Comparison of ENCODE assay signal across 21 cellular contexts in genomic region chr6:24376875-24377274, GRCh38. TPM values are rescaled to one million over a fixed set of nuclear protein-coding genes. Genes with fewer than 3 reads are reported as not detected.
DNase-seq lines count a peak whose midpoint lies in the region; ATAC-seq, FAIRE-seq and TF ChIP-seq lines count a peak whose summit lies in the region.
"Had no signal": no experiment of that assay in that cellular context is flagged by ENCODE, and none has a peak within 500 bp of the region (broad histone marks: within the 10 kb centered on the region; RNA-seq: fewer than 3 reads in every experiment).

No MANE protein-coding gene starts in this region.

- H3K27ac ChIP-seq in HepG2 (ENCODE audit: extremely low read length, insufficient read depth, low read length) (no peak overlapping the region), colonic mucosa (no peak overlapping the region)
- H3K27ac ChIP-seq: SJCRH30 had no signal

- peaks cover 5% of the 10 kb centered on the region for H3K9me3 Mint-ChIP-seq in glutamatergic neuron (ENCODE audit: unreplicated experiment)
- H3K9me3 Mint-ChIP-seq: CD4-positive, alpha-beta T cell; HFFc6 had no signal

- no peak overlapping the region for H3K4me2 ChIP-seq in HepG2 (ENCODE audit: low read depth, low read length)

- H3K4me3 Mint-ChIP-seq in glutamatergic neuron (ENCODE audit: unreplicated experiment) = no peak overlapping the region
- H3K4me3 Mint-ChIP-seq: CD4-positive, alpha-beta T cell; HFFc6 had no signal

- TF ChIP-seq EP300 in HepG2 (IDR thresholded peaks at IDR 0.05; ENCODE audit: low read depth in 2 of 2, low read length in 2 of 2) = no peak
- TF ChIP-seq EP300 in HepG2 (CRISPR knock-in tag; IDR thresholded peaks at IDR 0.05; ENCODE audit: borderline replicate concordance) = no peak

- H3K27me3 Mint-ChIP-seq in glutamatergic neuron (ENCODE audit: unreplicated experiment) = peaks cover 4% of the 10 kb centered on the region

- POLR2A ChIA-PET in HepG2 (lab: Yijun Ruan, JAX) = no interaction called here

- no peak overlapping the region for H3K9ac ChIP-seq in HepG2 (ENCODE audit: insufficient read depth, low read depth, low read length)
- no peak overlapping the region for H3K9ac ChIP-seq in colonic mucosa (ENCODE audit: low read depth in 2 of 2, low read length in 2 of 2)

- TF ChIP-seq RAD21 in HepG2 (CRISPR knock-in tag; IDR thresholded peaks at IDR 0.05) = no peak

- CTCF ChIA-PET in HepG2 (lab: Yijun Ruan, JAX; ENCODE audit: low intra/inter-chr PET ratio, low total read pairs) = no interaction called here

- no peak overlapping the region for H2AFZ ChIP-seq in HepG2 (ENCODE audit: low read length)

- no peak for FAIRE-seq in HepG2 (lab: Jason Lieb, UNC)
- FAIRE-seq: A204.1, GM12891, GM18507 had no signal

- H3K36me3 Mint-ChIP-seq in glutamatergic neuron (ENCODE audit: unreplicated experiment) = no peaks in the 10 kb centered on the region

- intact Hi-C loops in HepG2 (cut with micrococcal nuclease; ENCODE audit: unreplicated experiment) = no loop called here
- intact Hi-C loops in lower leg skin (cut with DNase I; ENCODE audit: low total_unique reads) = no loop called here
- intact Hi-C loops in colonic mucosa (cut with DNase I) = no loop called here

- H4K20me1 ChIP-seq in HepG2 (ENCODE audit: insufficient read depth, low read length) = no peaks in the 10 kb centered on the region

- WGBS in HepG2 (ENCODE audit: low lambda C conversion rate) = 73% methylated on average over 4 of the region's 4 CpGs
- 31 to 35% methylated on average over 4 of the region's 4 CpGs for WGBS in lower leg skin, 2 donors

- peaks cover 13% of the 10 kb centered on the region for H3K4me1 Mint-ChIP-seq in glutamatergic neuron (ENCODE audit: low read depth, unreplicated experiment)

- peaks cover 43% of the 10 kb centered on the region for H3K79me2 ChIP-seq in HepG2 (ENCODE audit: insufficient read depth, low read length)

- H3K4me3 ChIP-seq in HepG2 (replicated peaks in 1 of 3; ENCODE audit: insufficient read depth in 1 of 3, low read depth in 2 of 3, low read length in 3 of 3) = no peak overlapping the region
- H3K4me3 ChIP-seq in lower leg skin (ENCODE audit: low read depth, poor library complexity, severe bottlenecking) = no peak overlapping the region
- H3K4me3 ChIP-seq in colonic mucosa = no peak overlapping the region
- H3K4me3 ChIP-seq: SJCRH30 had no signal

- H3K4me1 ChIP-seq in HepG2 (ENCODE audit: insufficient read depth, low read length) (peaks cover 44% of the 10 kb centered on the region), colonic mucosa (no peaks in the 10 kb centered on the region)
- H3K4me1 ChIP-seq: SJCRH30 had no signal

- peak; percentile 75 for DNase-seq in DMS 273 (lab: John Stamatoyannopoulos, UW; ENCODE audit: unreplicated experiment)
- peak; percentile 59 for DNase-seq in M059J (ENCODE audit: low read depth)
- peak; percentile 44 for DNase-seq in NCI-H524 treated with DMSO at 0.1 percent for 48 hours (lab: John Stamatoyannopoulos, UW)
- peak; percentile 31 for DNase-seq in glutamatergic neuron
- no peak for DNase-seq in HepG2 (ENCODE audit: low spot score)
- DNase-seq in lower leg skin (ENCODE audit: low spot score in 2 of 2) = no peak
- no peak for DNase-seq in colonic mucosa
- DNase-seq: Caco-2; CD4-positive, alpha-beta T cell; HFFc6; KBM-7; NCI-H1105 treated with DMSO at 0.1 percent for 48 hours; NCI-H187; NCI-H2107; SJCRH30; SW 1271 had no signal

- H3K27me3 ChIP-seq in HepG2 (ENCODE audit: control insufficient read depth in 1 of 2, insufficient read depth in 2 of 2, low read length in 2 of 2) (no peaks in the 10 kb centered on the region), colonic mucosa (no peaks in the 10 kb centered on the region)
- H3K27me3 ChIP-seq: SJCRH30 had no signal

- TF ChIP-seq CTCF in glutamatergic neuron (IDR thresholded peaks at IDR 0.05; ENCODE audit: partially characterized antibody, unreplicated experiment) = no peak
- no peak for TF ChIP-seq CTCF in HepG2 (CRISPR knock-in tag; IDR thresholded peaks at IDR 0.05)
- TF ChIP-seq CTCF in lower leg skin (IDR thresholded peaks at IDR 0.05) = no peak
- no peak for TF ChIP-seq CTCF in colonic mucosa (IDR thresholded peaks at IDR 0.05)

- H3K36me3 ChIP-seq in HepG2 (replicated peaks in 1 of 2; ENCODE audit: control insufficient read depth in 1 of 2, insufficient read depth in 2 of 2, low read length in 2 of 2) (peaks cover 0 to 8% of the 10 kb centered on the region in 2 experiments; a peak in 1 of 5 replicates), colonic mucosa (no peaks in the 10 kb centered on the region)
- H3K36me3 ChIP-seq: SJCRH30 had no signal

- in situ Hi-C loops in HepG2 (cut with HindIII; ENCODE audit: extremely low pct_ligation_motif_present, low pct_unique_long_range_greater_than_20kb) = no loop called here

- BruUV-seq in HepG2 (replicated peaks; lab: Mats Ljungman, UMichigan) = no TSS peak

- ATAC-seq in HepG2 (no peak), GM21390 (IDR thresholded peaks at IDR 0.05; ENCODE audit: unreplicated experiment) (no peak)

- TF ChIP-seq POLR2A in HepG2 (IDR thresholded peaks at IDR 0.05; ENCODE audit: insufficient read depth in 1 of 2, low read depth in 2 of 2, low read length in 2 of 2) (no peak), lower leg skin (IDR thresholded peaks at IDR 0.05) (no peak)

- no peaks in the 10 kb centered on the region for H3K9me3 ChIP-seq in HepG2 (ENCODE audit: low read length)
- H3K9me3 ChIP-seq in colonic mucosa = no peaks in the 10 kb centered on the region
- H3K9me3 ChIP-seq: Caco-2, SJCRH30 had no signal

- peak overlapping the region; percentile 35 for H3K27ac Mint-ChIP-seq in glutamatergic neuron (ENCODE audit: unreplicated experiment)
- H3K27ac Mint-ChIP-seq: CD4-positive, alpha-beta T cell; HFFc6 had no signal

TF ChIP-seq in HepG2, 621 proteins besides CTCF, POLR2A, EP300 and RAD21 (continues in another document):
- TF ChIP-seq ZNF564 (CRISPR knock-in tag; IDR thresholded peaks at IDR 0.05) (no peak), HNRNPH1 (optimal IDR thresholded peaks at IDR 0.05; ENCODE audit: low read depth, low read length) (no peak), TOPORS (CRISPR knock-in tag; IDR thresholded peaks at IDR 0.05) (no peak), SRSF1 (optimal IDR thresholded peaks at IDR 0.05; ENCODE audit: low read depth, low read length) (no peak), NFYC (CRISPR knock-in tag; IDR thresholded peaks at IDR 0.05) (no peak)

RNA-seq across cellular contexts. Expression of gene DCDC2, which starts 19.0 kb away (rescaled TPM):
- 0.10 and 0.20 TPM in 2 replicates for total RNA-seq in M059J (2014; rRNA removed; shearing (Covaris generic))
- total RNA-seq in glutamatergic neuron (ENCODE audit: unreplicated experiment) (not detected), HepG2 (2016; rRNA removed; fragmentation: Illumina TruSeq; extraction: Trizol) (36.2 and 40.4 TPM in 2 replicates), lower leg skin (under 1 TPM in 2 of 4 donors, not detected in 2; 0.10 to 0.20 TPM), colonic mucosa (1 to 10 TPM; 3.3 to 9.4 TPM)
- total RNA-seq in HepG2 (2016; cell fraction: cytosol; rRNA removed; fragmentation: Illumina TruSeq; extraction: Trizol; ENCODE audit: low read depth) = 23.4 and 24.8 TPM in 2 replicates
- 34.4 and 42.0 TPM in 2 replicates for total RNA-seq in HepG2 (2016; cell fraction: insoluble cytoplasmic fraction; rRNA removed; fragmentation: Illumina TruSeq; extraction: Trizol)
- total RNA-seq in HepG2 (2016; cell fraction: membrane; rRNA removed; fragmentation: Illumina TruSeq; extraction: Trizol) = 13.9 and 16.3 TPM in 2 replicates
- total RNA-seq in HepG2 (2016; cell fraction: nucleus; rRNA removed; fragmentation: Illumina TruSeq; extraction: Trizol) = 34.1 and 37.7 TPM in 2 replicates
- polyA plus RNA-seq in HepG2 (2011; rRNA removed) = 6.5 and 9.0 TPM in 2 replicates
- polyA plus RNA-seq in HepG2 (2011; cell fraction: cytosol; rRNA removed) = 4.7 and 6.5 TPM in 2 replicates
- polyA plus RNA-seq in HepG2 (2011; cell fraction: nucleus; rRNA removed) = 8.1 and 9.5 TPM in 2 replicates
- 17.9 and 50.5 TPM in 2 replicates for polyA plus RNA-seq in HepG2 (2012)
- 4.5 and 5.8 TPM in 2 replicates for polyA plus RNA-seq in HepG2 (2016; cell fraction: cytosol; fragmentation: Illumina TruSeq; extraction: Trizol; ENCODE audit: low read depth)
- polyA plus RNA-seq in HepG2 (2016; cell fraction: insoluble cytoplasmic fraction; fragmentation: Illumina TruSeq; extraction: Trizol; ENCODE audit: low read depth) = 33.2 and 33.9 TPM in 2 replicates
- 6.3 and 6.7 TPM in 2 replicates for polyA plus RNA-seq in HepG2 (2016; cell fraction: membrane; fragmentation: Illumina TruSeq; extraction: Trizol; ENCODE audit: low read depth)
- 25.2 and 32.0 TPM in 2 replicates for polyA plus RNA-seq in HepG2 (2016; cell fraction: nucleus; fragmentation: Illumina TruSeq; extraction: Trizol; ENCODE audit: insufficient read depth, low read depth)
- polyA minus RNA-seq in HepG2 (2011; rRNA and poly(A)+ RNA removed; ENCODE audit: low replicate concordance) = 0.05 and 14.8 TPM in 2 replicates
- 9.5 and 14.1 TPM in 2 replicates for polyA minus RNA-seq in HepG2 (2011; cell fraction: cytosol; rRNA and poly(A)+ RNA removed)
- polyA minus RNA-seq in HepG2 (2011; cell fraction: nucleus; rRNA and poly(A)+ RNA removed) = 26.1 and 43.1 TPM in 2 replicates
- total RNA-seq: HFFc6 had no signal
- polyA plus RNA-seq: BJ had no signal

RNA-seq across cellular contexts. Expression of gene MRS2, which starts 25.9 kb away (rescaled TPM):
- total RNA-seq in M059J (2014; rRNA removed; shearing (Covaris generic)) = 44.8 and 57.8 TPM in 2 replicates
- total RNA-seq in glutamatergic neuron (ENCODE audit: unreplicated experiment) = 25.2 TPM
- total RNA-seq in HepG2 (2016; rRNA removed; fragmentation: Illumina TruSeq; extraction: Trizol) = 83.8 and 90.2 TPM in 2 replicates
- 24.9 and 25.3 TPM in 2 replicates for total RNA-seq in HepG2 (2016; cell fraction: cytosol; rRNA removed; fragmentation: Illumina TruSeq; extraction: Trizol; ENCODE audit: low read depth)
- total RNA-seq in HepG2 (2016; cell fraction: insoluble cytoplasmic fraction; rRNA removed; fragmentation: Illumina TruSeq; extraction: Trizol) = 83.6 and 84.1 TPM in 2 replicates
- 55.9 and 57.0 TPM in 2 replicates for total RNA-seq in HepG2 (2016; cell fraction: membrane; rRNA removed; fragmentation: Illumina TruSeq; extraction: Trizol)
- total RNA-seq in HepG2 (2016; cell fraction: nucleus; rRNA removed; fragmentation: Illumina TruSeq; extraction: Trizol) = 67.1 and 77.0 TPM in 2 replicates
- polyA plus RNA-seq in HepG2 (2011; rRNA removed) = 22.0 and 31.1 TPM in 2 replicates
- 20.5 and 21.1 TPM in 2 replicates for polyA plus RNA-seq in HepG2 (2011; cell fraction: cytosol; rRNA removed)
- polyA plus RNA-seq in HepG2 (2011; cell fraction: nucleus; rRNA removed) = 31.6 and 35.0 TPM in 2 replicates
- polyA plus RNA-seq in HepG2 (2012) = 25.2 and 37.6 TPM in 2 replicates
- polyA plus RNA-seq in HepG2 (2016; cell fraction: cytosol; fragmentation: Illumina TruSeq; extraction: Trizol; ENCODE audit: low read depth) = 12.3 and 19.0 TPM in 2 replicates
- polyA plus RNA-seq in HepG2 (2016; cell fraction: insoluble cytoplasmic fraction; fragmentation: Illumina TruSeq; extraction: Trizol; ENCODE audit: low read depth) = 74.2 and 76.1 TPM in 2 replicates
- polyA plus RNA-seq in HepG2 (2016; cell fraction: membrane; fragmentation: Illumina TruSeq; extraction: Trizol; ENCODE audit: low read depth) = 32.7 and 42.2 TPM in 2 replicates
- polyA plus RNA-seq in HepG2 (2016; cell fraction: nucleus; fragmentation: Illumina TruSeq; extraction: Trizol; ENCODE audit: insufficient read depth, low read depth) = 92.0 and 106 TPM in 2 replicates
- polyA minus RNA-seq in HepG2 (2011; rRNA and poly(A)+ RNA removed; ENCODE audit: low replicate concordance) = 16.3 and 37.2 TPM in 2 replicates
- 29.2 and 31.6 TPM in 2 replicates for polyA minus RNA-seq in HepG2 (2011; cell fraction: cytosol; rRNA and poly(A)+ RNA removed)
- 41.7 and 50.5 TPM in 2 replicates for polyA minus RNA-seq in HepG2 (2011; cell fraction: nucleus; rRNA and poly(A)+ RNA removed)
- total RNA-seq in lower leg skin = 10 to 100 TPM; 16.0 to 25.4 (median 20.6) TPM
- 10 to 100 TPM; 32.6 to 35.7 TPM for total RNA-seq in colonic mucosa

Comparison
In these comparisons a context has a peak if more than half of its experiments do, and no peak if none do; other contexts are left out.
1. DNase-seq: peak in DMS 273 (single experiment), M059J (single experiment), NCI-H524 treated with DMSO at 0.1 percent for 48 hours (single experiment) and glutamatergic neuron (single experiment); none in HepG2 (single experiment), lower leg skin (0 of 2) and colonic mucosa (single experiment).